In the genomic region with DNA sequence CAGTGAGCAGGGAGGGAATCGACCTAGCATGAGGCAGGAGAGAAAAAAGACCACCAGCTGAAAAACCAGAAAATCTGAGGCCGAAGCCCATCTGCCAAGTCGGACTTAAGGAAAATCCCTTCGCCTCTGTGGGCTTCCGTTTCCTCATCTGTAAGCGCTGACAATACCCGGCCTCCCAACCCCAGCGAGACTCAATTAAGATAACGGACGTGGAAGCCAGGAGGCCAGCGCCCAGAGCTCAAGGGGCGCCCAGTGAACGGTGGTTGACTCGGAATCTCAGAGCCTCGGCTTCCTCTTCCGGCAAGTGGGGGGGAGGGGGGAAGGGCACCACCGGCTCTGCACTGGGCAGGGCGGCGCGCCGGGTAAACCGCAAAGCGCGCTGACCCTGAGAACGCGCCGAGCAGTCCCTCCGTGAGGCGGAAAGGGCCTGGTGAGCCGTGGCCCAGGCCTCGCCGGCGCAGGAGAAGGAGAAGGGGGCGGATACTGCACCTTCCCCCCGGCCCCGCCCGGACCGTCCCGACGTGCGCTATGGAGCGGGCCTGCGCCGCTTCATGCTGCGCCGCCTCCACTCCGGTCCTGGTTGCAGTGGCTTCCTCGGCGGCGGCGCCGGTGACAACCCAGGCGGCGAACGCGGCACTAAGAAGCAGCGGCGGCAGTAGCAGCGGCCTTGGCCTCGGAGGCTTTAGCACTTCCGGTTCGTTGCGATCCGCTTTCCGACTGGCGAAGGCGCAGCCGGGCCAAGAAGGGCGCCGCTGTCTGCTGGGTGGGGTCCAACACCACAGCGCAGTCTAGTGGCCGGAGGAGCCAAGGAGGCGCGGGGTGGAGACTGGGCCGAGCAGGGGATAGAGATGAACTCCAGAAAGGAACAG, we compare ENCODE assay signal across 8 cellular contexts. TPM values are rescaled to one million over a fixed set of nuclear protein-coding genes. Genes with fewer than 3 reads are reported as not detected.
A peak's percentile ranks its signal among the peaks of the same experiment; 100 is the strongest.
DNase-seq lines count a peak whose midpoint lies in the region; ATAC-seq and TF ChIP-seq lines count a peak whose summit lies in the region.

A gene (minus strand): TSS at position 693 of the 869 bp plus-strand sequence. CDS start 5,136 bp downstream, outside the sequence.

- H3F3A ChIP-seq in PC-9 (ENCODE audit: insufficient read depth, low read depth) = 0 out of 2 replicates have a peak, but pooled peaks cover 6% of the 10 kb centered on the region

- 0% methylated on average over 66 to 75 of the region's 75 CpGs for WGBS in esophagus, 2 donors

- H3K36me3 Mint-ChIP-seq in activated T-cell treated with anti-CD3 and anti-CD28 coated beads, Interleukin-2, amount 50 U/mL, for 24 hours (ENCODE audit: low read depth) = peaks cover 46% of the 10 kb centered on the region

- H3K36me3 ChIP-seq in PC-9 (ENCODE audit: low read depth) (peaks cover 2% of the 10 kb centered on the region; the same call in 1 of the 2 replicates), esophagus (ENCODE audit: control insufficient read depth in 2 of 2, insufficient read depth in 2 of 2, low read length in 1 of 2) (peaks cover 0 to 3% of the 10 kb centered on the region in 2 donors), muscle layer of colon (ENCODE audit: insufficient read depth, low read length) (peaks cover 9% of the 10 kb centered on the region)

- peaks cover 40% of the 10 kb centered on the region for H3K4me1 Mint-ChIP-seq in activated T-cell treated with anti-CD3 and anti-CD28 coated beads, Interleukin-2, amount 50 U/mL, for 24 hours (ENCODE audit: low read depth)

- H3K9me2 ChIP-seq in PC-9 (ENCODE audit: insufficient read depth) = no peaks in the 10 kb centered on the region

- peak within 1 kb of the TSS; percentile 96 for H3K27ac Mint-ChIP-seq in activated T-cell treated with anti-CD3 and anti-CD28 coated beads, Interleukin-2, amount 50 U/mL, for 24 hours

- peak within 1 kb of the TSS; percentile 97 for H3K4me2 ChIP-seq in PC-9

- peak within 1 kb of the TSS; percentile 99 for H3K4me3 ChIP-seq in Jurkat, Clone E6-1 (ENCODE audit: low read length)
- peak within 1 kb of the TSS; percentile 74 for H3K4me3 ChIP-seq in PC-9
- peak within 1 kb of the TSS; percentile 93 to 98 for H3K4me3 ChIP-seq in esophagus (ENCODE audit: low read depth in 1 of 2, low read length in 2 of 2)
- H3K4me3 ChIP-seq in muscle layer of colon (ENCODE audit: low read depth in 1 of 2, low read length in 2 of 2) = peak within 1 kb of the TSS; percentile 89 to 99

- CTCF ChIA-PET in PC-9 (lab: Charles Lee) = interaction anchor here (0.6 to 0.8 kb wide), 6 partner anchors 94 to 1763 kb away, joined by 3 to 9 read pairs (median 5); a partner anchor contains a TSS

- no peaks in the 10 kb centered on the region for H3K27me3 ChIP-seq in PC-9 (ENCODE audit: insufficient read depth, low read depth)
- no peaks in the 10 kb centered on the region for H3K27me3 ChIP-seq in esophagus (ENCODE audit: control insufficient read depth in 1 of 2, insufficient read depth in 2 of 2, low read length in 2 of 2)
- H3K27me3 ChIP-seq in muscle layer of colon (ENCODE audit: control insufficient read depth in 1 of 2, insufficient read depth in 2 of 2, low read length in 2 of 2) = no peaks in the 10 kb centered on the region

- DNase-seq in DMS53 (lab: John Stamatoyannopoulos, UW) (peak; percentile 95), PC-9 (peak; percentile 76 to 93)
- peak; percentile 93 for DNase-seq in Jurkat, Clone E6-1 (ENCODE audit: low read depth, low spot score)
- peak; percentile 98 for DNase-seq in activated T-cell treated with anti-CD3 and anti-CD28 coated beads, Interleukin-2, amount 50 U/mL, for 24 hours
- peak; percentile 89 to 91 for DNase-seq in stimulated activated CD8-positive, alpha-beta memory T cell treated with anti-CD3 and anti-CD28 coated beads, Interleukin-7, amount 100 ng/mL, for 4 hours (ENCODE audit: low read depth in 2 of 2)

- H3K27ac ChIP-seq in PC-9 = peak within 1 kb of the TSS; percentile 57
- peak within 1 kb of the TSS; percentile 90 to 91 for H3K27ac ChIP-seq in esophagus (ENCODE audit: low read depth in 2 of 2, low read length in 1 of 2)
- peak within 1 kb of the TSS; percentile 87 for H3K27ac ChIP-seq in muscle layer of colon (ENCODE audit: low read depth, low read length)

- no TSS peak for BruUV-seq in PC-9 (replicated peaks; lab: Mats Ljungman, UMichigan)

- H3K79me2 ChIP-seq in PC-9 (ENCODE audit: low read depth) = peaks cover 34% of the 10 kb centered on the region

- H3K9me3 Mint-ChIP-seq in activated T-cell treated with anti-CD3 and anti-CD28 coated beads, Interleukin-2, amount 50 U/mL, for 24 hours = no peaks in the 10 kb centered on the region

- H3K9me3 ChIP-seq in PC-9 (ENCODE audit: insufficient read depth, low read depth) = no peaks in the 10 kb centered on the region
- H3K9me3 ChIP-seq in esophagus (ENCODE audit: control insufficient read depth in 2 of 2, insufficient read depth in 1 of 2, low read depth in 1 of 2, low read length in 1 of 2) = no peaks in the 10 kb centered on the region
- no peaks in the 10 kb centered on the region for H3K9me3 ChIP-seq in muscle layer of colon (ENCODE audit: low read length)

- peak; percentile 63 for TF ChIP-seq CTCF in PC-9 (conservative IDR thresholded peaks at IDR 0.05)

- peak within 1 kb of the TSS; percentile 83 for H3K9ac ChIP-seq in muscle layer of colon (ENCODE audit: low read length)

- POLR2A ChIA-PET in PC-9 (lab: Charles Lee; ENCODE audit: unreplicated experiment) = interaction anchor here (0.5 to 0.7 kb wide), 3 partner anchors 18 to 683 kb away, joined by 7 to 20 read pairs (median 8); no protein-coding TSS in a partner anchor

- peak within 1 kb of the TSS; percentile 95 for H3K4me3 Mint-ChIP-seq in activated T-cell treated with anti-CD3 and anti-CD28 coated beads, Interleukin-2, amount 50 U/mL, for 24 hours

- H3K27me3 Mint-ChIP-seq in activated T-cell treated with anti-CD3 and anti-CD28 coated beads, Interleukin-2, amount 50 U/mL, for 24 hours = no peaks in the 10 kb centered on the region

- intact Hi-C loops in PC-9 (cut with micrococcal nuclease; ENCODE audit: unreplicated experiment) = loop anchor here (1.0 kb wide), 1 partner anchor 94 kb away; a partner anchor contains a TSS

- H3K4me1 ChIP-seq in PC-9 (replicated peaks; ENCODE audit: insufficient read depth) = peaks cover 10% of the 10 kb centered on the region
- H3K4me1 ChIP-seq in esophagus (ENCODE audit: control insufficient read depth in 2 of 2, insufficient read depth in 2 of 2, low read length in 1 of 2) = peaks cover 0 to 2% of the 10 kb centered on the region in 2 donors
- H3K4me1 ChIP-seq in muscle layer of colon (ENCODE audit: insufficient read depth, low read length) = peaks cover 30% of the 10 kb centered on the region

- H2AFZ ChIP-seq in PC-9 = peak within 1 kb of the TSS; percentile 96

- ATAC-seq in GM21576 (IDR thresholded peaks at IDR 0.05; ENCODE audit: unreplicated experiment) = peak; percentile 85

- peaks cover 21% of the 10 kb centered on the region; the same call in 1 of the 2 replicates for H4K20me1 ChIP-seq in PC-9 (ENCODE audit: insufficient read depth)

RNA-seq across cellular contexts. Expression of the gene that starts here (rescaled TPM):
- 18.7 TPM for polyA plus RNA-seq in Jurkat, Clone E6-1 (2012; ENCODE audit: insufficient read depth, insufficient read length)
- 25.1 and 27.5 TPM in 2 replicates for total RNA-seq in PC-9 (2021)
- polyA plus RNA-seq in esophagus = 1 to 10 TPM; 5.6 to 6.4 TPM

Comparison
In these comparisons a context has a peak if more than half of its experiments do, and no peak if none do; other contexts are left out.
1. Peak in every context shown above with its lines: DNase-seq, ATAC-seq, H3K4me3 ChIP-seq and H3K27ac ChIP-seq.